ENCODE assay signal across 31 cellular contexts in the genomic region with DNA sequence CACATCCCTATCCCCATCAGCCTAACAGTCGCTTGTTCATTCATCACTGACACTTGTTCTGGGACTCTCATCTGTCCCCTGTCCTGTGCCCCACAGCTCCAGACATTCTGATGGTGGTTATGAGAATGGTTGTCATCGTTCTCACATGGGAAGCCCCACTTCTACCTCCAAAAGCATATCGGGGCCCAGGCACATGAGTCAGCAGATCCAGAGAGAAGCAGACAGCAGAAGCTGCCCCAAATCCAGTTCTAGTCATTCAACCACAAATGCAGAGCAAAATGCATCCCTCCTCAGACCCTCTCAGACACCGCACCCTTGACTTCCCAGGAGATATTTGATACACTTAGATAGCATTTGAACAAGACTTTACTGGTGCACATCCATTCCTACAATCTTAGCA.
"Had no signal": no experiment of that assay in that cellular context is flagged by ENCODE, and none has a peak within 500 bp of the region (broad histone marks: within the 10 kb centered on the region; RNA-seq: fewer than 3 reads in every experiment).

No MANE protein-coding gene starts in this region.

- H3K9me3 ChIP-seq: adrenal gland had no signal

- ATAC-seq: activated naive CD4-positive, alpha-beta T cell treated with anti-CD3 and anti-CD28 coated beads, Interleukin-2, amount 50 U/mL, for 72 hours; activated T-cell treated with anti-CD3 and anti-CD28 coated beads, Interleukin-2, amount 50 U/mL, for 4 hours; activated T-cell treated with anti-CD3 and anti-CD28 coated beads, Interleukin-2, amount 50 U/mL, for 72 hours; activated T-helper 17 cell treated with anti-CD3 and anti-CD28 coated beads, Interleukin-2, amount 50 U/mL, for 72 hours; body of pancreas had no signal

- H3K4me3 ChIP-seq: adrenal gland, ascending aorta, body of pancreas, breast epithelium, cardiac muscle cell had no signal

- H3K4me1 ChIP-seq: adrenal gland, ascending aorta, body of pancreas, breast epithelium had no signal

- H3K27ac ChIP-seq: adrenal gland, ascending aorta, body of pancreas, brain microvascular endothelial cell, breast epithelium, cardiac muscle cell had no signal

- FAIRE-seq: astrocyte had no signal

- H3K36me3 ChIP-seq: adrenal gland, ascending aorta, brain microvascular endothelial cell, breast epithelium, cardiac muscle cell had no signal

- DNase-seq: activated effector memory CD4-positive, alpha-beta T cell treated with anti-CD3 and anti-CD28 coated beads, Interleukin-2, amount 50 U/mL, for 16 hours; activated effector memory CD4-positive, alpha-beta T cell treated with Interleukin-2 at 50 U/mL for 16 hours; activated gamma-delta T cell; activated gamma-delta T cell treated with Interleukin-2 at 50 U/mL for 16 hours; activated naive CD4-positive, alpha-beta T cell; activated naive CD4-positive, alpha-beta T cell treated with anti-CD3 and anti-CD28 coated beads for 36 hours; activated naive CD4-positive, alpha-beta T cell treated with anti-CD3 and anti-CD28 coated beads, Interleukin-2, amount 10 ng/mL, durations not matched to agents 7 days and 5 days; activated naive CD4-positive, alpha-beta T cell treated with anti-CD3 and anti-CD28 coated beads, Interleukin-2, amount 50 U/mL, for 16 hours; activated naive CD4-positive, alpha-beta T cell treated with Interleukin-2 at 50 U/mL for 16 hours; activated naive CD8-positive, alpha-beta T cell treated with anti-CD3 and anti-CD28 coated beads for 36 hours; activated naive CD8-positive, alpha-beta T cell treated with anti-CD3 and anti-CD28 coated beads, Interleukin-2, amount 10 ng/mL, durations not matched to agents 7 days and 5 days; activated naive CD8-positive, alpha-beta T cell treated with anti-CD3 and anti-CD28 coated beads, Interleukin-2, amount 50 U/mL, for 24 hours; activated T-cell treated with anti-CD3 and anti-CD28 coated beads, Interleukin-2, amount 50 U/mL, for 1 hour; activated T-cell treated with anti-CD3 and anti-CD28 coated beads, Interleukin-2, amount 50 U/mL, for 24 hours; activated T-cell treated with anti-CD3 and anti-CD28 coated beads, Interleukin-2, amount 50 U/mL, for 4 hours; activated T-cell treated with anti-CD3 and anti-CD28 coated beads, Interleukin-2, amount 50 U/mL, for 48 hours; activated T-cell treated with anti-CD3 and anti-CD28 coated beads, Interleukin-2, amount 50 U/mL, for 72 hours; adrenal gland; amniotic stem cell; amygdala; anterior cingulate cortex; aorta; body of pancreas; brain microvascular endothelial cell; central memory CD4-positive, alpha-beta T cell had no signal

- H3K27me3 ChIP-seq: adrenal gland, ascending aorta, body of pancreas, brain microvascular endothelial cell, breast epithelium, cardiac muscle cell had no signal
